In the genomic region with DNA sequence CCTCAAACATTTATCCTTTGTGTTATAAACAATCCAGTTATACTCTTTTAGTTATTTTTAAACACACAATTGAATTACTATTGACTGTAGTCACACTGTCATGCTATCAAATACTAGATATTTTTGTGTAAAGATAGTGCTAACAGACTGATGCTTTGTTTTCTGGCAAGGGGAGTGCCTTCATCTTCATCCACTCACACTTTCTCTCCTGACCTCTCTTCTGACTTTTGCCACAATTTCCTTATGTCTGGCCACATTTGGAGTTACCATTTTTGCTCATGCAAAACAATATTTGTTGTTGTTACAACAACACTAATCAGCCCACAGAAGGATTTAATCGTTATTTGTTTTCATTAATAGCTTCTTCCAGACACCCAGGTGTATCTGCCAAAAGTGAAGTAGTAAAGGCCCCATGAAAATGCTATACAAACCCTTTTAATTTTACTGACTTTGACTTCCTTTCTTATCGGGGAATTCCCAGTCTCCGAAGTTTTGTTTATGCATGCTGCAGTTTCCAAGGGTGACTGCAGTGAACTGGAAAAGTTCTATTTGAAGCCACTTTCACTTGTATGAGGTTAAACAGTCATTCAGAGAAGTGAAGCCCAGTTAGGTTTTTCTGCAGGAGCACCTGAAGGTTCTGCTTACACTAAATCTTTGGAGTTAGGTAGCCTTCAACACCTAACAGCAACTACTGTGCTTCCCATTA, we compare ENCODE assay signal across 9 cellular contexts.
A peak's percentile ranks its signal among the peaks of the same experiment; 100 is the strongest.
DNase-seq lines count a peak whose midpoint lies in the region; ATAC-seq and TF ChIP-seq lines count a peak whose summit lies in the region.
"Had no signal": no experiment of that assay in that cellular context is flagged by ENCODE, and none has a peak within 500 bp of the region (broad histone marks: within the 10 kb centered on the region; RNA-seq: fewer than 3 reads in every experiment).

No MANE protein-coding gene starts in this region.

- H3K4me3 ChIP-seq in SJSA1 (no peak overlapping the region), testis (no peak overlapping the region)

- H3K27ac Mint-ChIP-seq in memory B cell: peak overlapping the region; percentile 99

- H3K36me3 Mint-ChIP-seq in memory B cell: peaks cover 6% of the 10 kb centered on the region

- no peaks in the 10 kb centered on the region for H3K27me3 Mint-ChIP-seq in memory B cell

- H3K4me1 ChIP-seq in SJSA1 (replicated peaks) (peaks cover 8% of the 10 kb centered on the region; the same call in 1 of the 2 replicates), testis (peaks cover 10% of the 10 kb centered on the region)

- H3K27me3 ChIP-seq in SJSA1 (replicated peaks) (no peaks in the 10 kb centered on the region), testis (no peaks in the 10 kb centered on the region)

- ATAC-seq in GM18519 (IDR thresholded peaks at IDR 0.05; ENCODE audit: low FRiP score, unreplicated experiment) (peak; percentile 93), HG02759 (IDR thresholded peaks at IDR 0.05; ENCODE audit: unreplicated experiment) (peak; percentile 97), memory B cell (ENCODE audit: low read depth) (peak; percentile 89)
- ATAC-seq: HCT116 had no signal

- WGBS in testis, 2 donors: 21 to 22% methylated on average over 3 of the region's 3 CpGs

- no peak for TF ChIP-seq POLR2A in testis (IDR thresholded peaks at IDR 0.05)

- no peak for TF ChIP-seq CTCF in testis (IDR thresholded peaks at IDR 0.05)

- H3K36me3 ChIP-seq in SJSA1: no peaks in the 10 kb centered on the region
- H3K36me3 ChIP-seq in testis (ENCODE audit: low read depth, missing control alignments): no peaks in the 10 kb centered on the region

- peak in 1 of 2 experiments; percentile 25 for DNase-seq in SJSA1 (ENCODE audit: low read depth in 1 of 2, low spot score in 2 of 2)
- DNase-seq in memory B cell (ENCODE audit: low spot score in 2 of 2): peak; percentile 20 to 70
- no peak for DNase-seq in GOT3 (lab: John Stamatoyannopoulos, UW)
- DNase-seq in HuH-7.5 (ENCODE audit: low spot score): no peak
- DNase-seq in testis: no peak
- no peak for DNase-seq in mucosa of gallbladder (ENCODE audit: low spot score)

- H3K27ac ChIP-seq in SJSA1 (peak overlapping the region; percentile 25; the same call in 1 of the 2 replicates), testis (no peak overlapping the region)

- H3K9me3 ChIP-seq in SJSA1 (replicated peaks): no peaks in the 10 kb centered on the region
- H3K9me3 ChIP-seq in testis: no peaks in the 10 kb centered on the region

- H3K9me3 Mint-ChIP-seq in memory B cell: peaks cover 3% of the 10 kb centered on the region

- peaks cover 25% of the 10 kb centered on the region for H3K4me1 Mint-ChIP-seq in memory B cell

- H3K4me3 Mint-ChIP-seq in memory B cell: peak overlapping the region; percentile 68

- intact Hi-C loops in testis (cut with DNase I; ENCODE audit: low total_unique reads): no loop called here

Comparison
In these comparisons a context has a peak if more than half of its experiments do, and no peak if none do; other contexts are left out.
1. DNase-seq: peak in memory B cell (2 of 2); none in GOT3 (single experiment), HuH-7.5 (single experiment), testis (single experiment) and mucosa of gallbladder (single experiment).
2. Peak in every context shown above with its lines, with median percentiles within 50 percentile points of each other: ATAC-seq.